In the genomic region with DNA sequence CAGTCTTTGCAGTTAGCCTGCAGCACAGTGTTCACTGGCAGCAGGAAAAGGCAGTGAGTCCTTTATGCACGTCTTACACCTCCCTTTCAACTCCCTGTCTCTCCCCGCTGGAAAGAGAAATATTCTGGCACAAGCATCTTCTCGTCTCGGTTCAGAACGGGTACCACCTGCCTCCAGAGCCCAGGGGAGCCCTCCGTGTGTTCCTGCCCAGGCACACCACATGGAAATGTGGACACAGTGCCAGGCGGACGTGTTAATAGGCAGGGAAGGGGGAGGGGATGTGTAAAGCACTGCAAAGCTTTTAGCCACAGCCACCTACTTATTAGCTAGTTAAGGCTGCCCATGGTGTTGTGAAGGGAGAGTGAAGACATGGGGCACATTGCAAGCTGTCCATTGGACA, we compare ENCODE assay signal across 16 cellular contexts.
DNase-seq lines count a peak whose midpoint lies in the region; ATAC-seq and TF ChIP-seq lines count a peak whose summit lies in the region.
"Had no signal": no experiment of that assay in that cellular context is flagged by ENCODE, and none has a peak within 500 bp of the region (broad histone marks: within the 10 kb centered on the region; RNA-seq: fewer than 3 reads in every experiment).

No MANE protein-coding gene starts in this region.

- H3K27me3 ChIP-seq in Peyer's patch = no peaks in the 10 kb centered on the region
- H3K27me3 ChIP-seq: pancreas had no signal

- H3K9me3 ChIP-seq in Peyer's patch = no peaks in the 10 kb centered on the region
- H3K9me3 ChIP-seq: pancreas had no signal

- no peak for TF ChIP-seq CTCF in Peyer's patch (IDR thresholded peaks at IDR 0.05)

- no peaks in the 10 kb centered on the region for H3K9me3 Mint-ChIP-seq in activated CD8-positive, alpha-beta memory T cell treated with anti-CD3 and anti-CD28 coated beads, Interleukin-2, amount 10 ng/mL, durations not matched to agents 7 days and 5 days (ENCODE audit: low read depth)
- H3K9me3 Mint-ChIP-seq: activated T-helper 1 cell treated with anti-CD3 and anti-CD28 coated beads, Interleukin-12 subunit alpha, Interleukin-12 subunit beta, Interleukin-2, Interleukin-4 antibody, amounts not matched to agents 30 ng/mL and 10 ng/mL and 1 ng/mL, durations not matched to agents 14 hours and 24 hours and 36 hours; mesothelial cell of epicardium had no signal

- TF ChIP-seq POLR2A in Peyer's patch (IDR thresholded peaks at IDR 0.05) = no peak

- no peaks in the 10 kb centered on the region for H3K27me3 Mint-ChIP-seq in activated CD8-positive, alpha-beta memory T cell treated with anti-CD3 and anti-CD28 coated beads, Interleukin-2, amount 10 ng/mL, durations not matched to agents 7 days and 5 days

- H3K27ac ChIP-seq in Peyer's patch = no peak overlapping the region
- H3K27ac ChIP-seq: pancreas, RWPE1 had no signal

- H3K4me1 ChIP-seq in Peyer's patch = no peaks in the 10 kb centered on the region
- H3K4me1 ChIP-seq: pancreas had no signal

- H3K36me3 ChIP-seq in Peyer's patch = no peaks in the 10 kb centered on the region
- H3K36me3 ChIP-seq: pancreas had no signal

- CTCF ChIA-PET in activated CD8-positive, alpha-beta memory T cell treated with anti-CD3 and anti-CD28 coated beads, Interleukin-2, amount 10 ng/mL, durations not matched to agents 7 days and 5 days (lab: Charles Lee) = interaction anchor here (1.8 kb wide), 1 partner anchor 10 kb away, joined by 6 read pairs; no protein-coding TSS in a partner anchor

- no peak overlapping the region for H3K27ac Mint-ChIP-seq in activated CD8-positive, alpha-beta memory T cell treated with anti-CD3 and anti-CD28 coated beads, Interleukin-2, amount 10 ng/mL, durations not matched to agents 7 days and 5 days
- H3K27ac Mint-ChIP-seq: activated T-helper 1 cell treated with anti-CD3 and anti-CD28 coated beads, Interleukin-12 subunit alpha, Interleukin-12 subunit beta, Interleukin-2, Interleukin-4 antibody, amounts not matched to agents 30 ng/mL and 10 ng/mL and 1 ng/mL, durations not matched to agents 14 hours and 24 hours and 36 hours; mesothelial cell of epicardium had no signal

- no peaks in the 10 kb centered on the region for H3K4me1 Mint-ChIP-seq in activated CD8-positive, alpha-beta memory T cell treated with anti-CD3 and anti-CD28 coated beads, Interleukin-2, amount 10 ng/mL, durations not matched to agents 7 days and 5 days
- H3K4me1 Mint-ChIP-seq: mesothelial cell of epicardium had no signal

- ATAC-seq in activated CD8-positive, alpha-beta memory T cell treated with anti-CD3 and anti-CD28 coated beads, Interleukin-2, amount 10 ng/mL, durations not matched to agents 7 days and 5 days = no peak
- no peak for ATAC-seq in GM18517 (IDR thresholded peaks at IDR 0.05; ENCODE audit: unreplicated experiment)

- no peaks in the 10 kb centered on the region for H3K36me3 Mint-ChIP-seq in activated CD8-positive, alpha-beta memory T cell treated with anti-CD3 and anti-CD28 coated beads, Interleukin-2, amount 10 ng/mL, durations not matched to agents 7 days and 5 days
- H3K36me3 Mint-ChIP-seq: mesothelial cell of epicardium had no signal

- no peak overlapping the region for H3K4me3 Mint-ChIP-seq in activated CD8-positive, alpha-beta memory T cell treated with anti-CD3 and anti-CD28 coated beads, Interleukin-2, amount 10 ng/mL, durations not matched to agents 7 days and 5 days
- H3K4me3 Mint-ChIP-seq: activated T-helper 1 cell treated with anti-CD3 and anti-CD28 coated beads, Interleukin-12 subunit alpha, Interleukin-12 subunit beta, Interleukin-2, Interleukin-4 antibody, amounts not matched to agents 30 ng/mL and 10 ng/mL and 1 ng/mL, durations not matched to agents 14 hours and 24 hours and 36 hours; mesothelial cell of epicardium had no signal

- H3K4me3 ChIP-seq in Peyer's patch = no peak overlapping the region
- H3K4me3 ChIP-seq: pancreas had no signal

- DNase-seq in DMS153 treated with DMSO at 0.1 percent for 48 hours (lab: John Stamatoyannopoulos, UW; ENCODE audit: unreplicated experiment) (peak; percentile 18), NCI-H2029 treated with DMSO at 0.1 percent for 48 hours (lab: John Stamatoyannopoulos, UW) (peak; percentile 82), SHP77 treated with DMSO at 0.1 percent for 48 hours (lab: John Stamatoyannopoulos, UW) (peak; percentile 58), medulla oblongata (ENCODE audit: extremely low spot score) (peak; percentile 38), Peyer's patch (no peak)
- DNase-seq in activated effector memory CD4-positive, alpha-beta T cell treated with anti-CD3 and anti-CD28 coated beads, Interleukin-2, amount 50 U/mL, for 16 hours = no peak
- no peak for DNase-seq in activated CD8-positive, alpha-beta memory T cell treated with anti-CD3 and anti-CD28 coated beads, Interleukin-2, amount 10 ng/mL, durations not matched to agents 7 days and 5 days
- DNase-seq: activated CD4-positive, alpha-beta T cell treated with anti-CD3 and anti-CD28 coated beads, Interleukin-2, amount 50 U/mL, for 1 hour; effector memory CD4-positive, alpha-beta T cell; pancreas; T-helper 9 cell; trophoblast cell had no signal

Comparison
In these comparisons a context has a peak if more than half of its experiments do, and no peak if none do; other contexts are left out.
1. DNase-seq: peak in DMS153 treated with DMSO at 0.1 percent for 48 hours (single experiment), NCI-H2029 treated with DMSO at 0.1 percent for 48 hours (single experiment), SHP77 treated with DMSO at 0.1 percent for 48 hours (single experiment) and medulla oblongata (single experiment); none in activated effector memory CD4-positive, alpha-beta T cell treated with anti-CD3 and anti-CD28 coated beads, Interleukin-2, amount 50 U/mL, for 16 hours (single experiment), activated CD8-positive, alpha-beta memory T cell treated with anti-CD3 and anti-CD28 coated beads, Interleukin-2, amount 10 ng/mL, durations not matched to agents 7 days and 5 days (single experiment) and Peyer's patch (0 of 3).